ENCODE assay signal across 20 cellular contexts in genomic region chr16:15776572-15776971, GRCh38.
A peak's percentile ranks its signal among the peaks of the same experiment; 100 is the strongest.
DNase-seq lines count a peak whose midpoint lies in the region; ATAC-seq and TF ChIP-seq lines count a peak whose summit lies in the region.
"Had no signal": no experiment of that assay in that cellular context is flagged by ENCODE, and none has a peak within 500 bp of the region (broad histone marks: within the 10 kb centered on the region; RNA-seq: fewer than 3 reads in every experiment).

No MANE protein-coding gene starts in this region.

- no peak overlapping the region for H3K9ac ChIP-seq in muscle layer of colon (ENCODE audit: low read length)

- intact Hi-C loops in esophagus muscularis mucosa (cut with DNase I), result no loop called here
- intact Hi-C loops in spleen (cut with DNase I; ENCODE audit: low total_unique reads), result no loop called here
- intact Hi-C loops in transverse colon (cut with DNase I; ENCODE audit: low total_unique reads), result loop anchor here (10.0 kb wide), 1 partner anchor 348 kb away; no protein-coding TSS in a partner anchor

- in situ Hi-C loops in transverse colon (cut with MboI; ENCODE audit: low pct_ligation_motif_present in 1 of 4, low pct_unique_long_range_greater_than_20kb in 1 of 4, low sequenced_read_pairs in 3 of 4), result no loop called here

- TF ChIP-seq EP300 in esophagus muscularis mucosa (IDR thresholded peaks at IDR 0.05) (no peak), transverse colon (IDR thresholded peaks at IDR 0.05; ENCODE audit: low read depth) (no peak)

- H3K4me3 ChIP-seq in esophagus muscularis mucosa, result no peak overlapping the region
- H3K4me3 ChIP-seq in muscle layer of colon (ENCODE audit: low read depth in 1 of 2, low read length in 2 of 2), result no peak overlapping the region
- H3K4me3 ChIP-seq in spleen, result no peak overlapping the region
- H3K4me3 ChIP-seq in transverse colon, result no peak overlapping the region
- H3K4me3 ChIP-seq: GM12878, GM23338 had no signal

- TF ChIP-seq CTCF in esophagus muscularis mucosa (IDR thresholded peaks at IDR 0.05), result no peak
- no peak for TF ChIP-seq CTCF in spleen (IDR thresholded peaks at IDR 0.05 in 8 of 11, conservative IDR thresholded peaks at IDR 0.05 in 3 of 11)
- TF ChIP-seq CTCF in transverse colon (IDR thresholded peaks at IDR 0.05), result no peak

- peak overlapping the region; percentile 71 to 77 (median 76) for H3K27ac ChIP-seq in esophagus muscularis mucosa (replicated peaks in 1 of 4)
- peak overlapping the region; percentile 10 for H3K27ac ChIP-seq in muscle layer of colon (ENCODE audit: low read depth, low read length)
- H3K27ac ChIP-seq in spleen, result no peak overlapping the region
- H3K27ac ChIP-seq in transverse colon, result peak overlapping the region in 3 of 4 donors; percentile 34 to 77 (median 46)
- H3K27ac ChIP-seq in substantia nigra (ENCODE audit: low read depth, low read length, poor library complexity, severe bottlenecking), result no peak overlapping the region
- H3K27ac ChIP-seq: HL-60 had no signal

- no peak for TF ChIP-seq POLR2A in esophagus muscularis mucosa (IDR thresholded peaks at IDR 0.05; ENCODE audit: low read depth)
- TF ChIP-seq POLR2A in spleen (IDR thresholded peaks at IDR 0.05), result no peak
- TF ChIP-seq POLR2A in transverse colon (IDR thresholded peaks at IDR 0.05), result no peak

- no peaks in the 10 kb centered on the region for H3K9me3 ChIP-seq in esophagus muscularis mucosa
- H3K9me3 ChIP-seq in muscle layer of colon (ENCODE audit: low read length), result no peaks in the 10 kb centered on the region
- no peaks in the 10 kb centered on the region for H3K9me3 ChIP-seq in spleen
- no peaks in the 10 kb centered on the region for H3K9me3 ChIP-seq in transverse colon
- H3K9me3 ChIP-seq: BE2C had no signal

- no peak for DNase-seq in esophagus muscularis mucosa (ENCODE audit: extremely low spot score)
- DNase-seq in spleen, result peak; percentile 32
- no peak for DNase-seq in transverse colon
- DNase-seq in substantia nigra (lab: John Stamatoyannopoulos, UW), result no peak
- no peak for DNase-seq in activated CD4-positive, alpha-beta T cell treated with anti-CD3 and anti-CD28 coated beads, Interleukin-2, amount 50 U/mL, for 1 hour
- no peak for DNase-seq in SIG-M5 (lab: John Stamatoyannopoulos, UW)
- DNase-seq: ACHN; BE2C; C1 segment of cervical spinal cord; CD4-positive, CD25-positive, alpha-beta regulatory T cell; CD8-positive, alpha-beta memory T cell; COR-L47; DMS 273 treated with DMSO at 0.1 percent for 48 hours; DMS53; DND-41 had no signal

- peaks cover 0 to 100% (median 99%) of the 10 kb centered on the region in 4 donors for H3K4me1 ChIP-seq in esophagus muscularis mucosa
- peaks cover 68% of the 10 kb centered on the region for H3K4me1 ChIP-seq in muscle layer of colon (ENCODE audit: insufficient read depth, low read length)
- H3K4me1 ChIP-seq in spleen, result peaks cover 0 to 5% (median 0%) of the 10 kb centered on the region in 6 donors
- H3K4me1 ChIP-seq in transverse colon, result no peaks in the 10 kb centered on the region
- H3K4me1 ChIP-seq: BE2C had no signal

- no peaks in the 10 kb centered on the region for H3K27me3 ChIP-seq in esophagus muscularis mucosa
- H3K27me3 ChIP-seq in muscle layer of colon (ENCODE audit: control insufficient read depth in 1 of 2, insufficient read depth in 2 of 2, low read length in 2 of 2), result no peaks in the 10 kb centered on the region
- H3K27me3 ChIP-seq in spleen (replicated peaks in 1 of 7), result no peaks in the 10 kb centered on the region
- no peaks in the 10 kb centered on the region for H3K27me3 ChIP-seq in transverse colon

- 60% methylated on average over 10 of the region's 10 CpGs for WGBS in esophagus muscularis mucosa
- 80 to 95% (median 87%) methylated on average over 10 of the region's 10 CpGs for WGBS in spleen, 5 donors
- 78% methylated on average over 10 of the region's 10 CpGs; no CpG with 5 or more reads in 1 of the 2 donors for WGBS in transverse colon (ENCODE audit: low coverage in 1 of 2), 2 donors

- H3K36me3 ChIP-seq in esophagus muscularis mucosa, result peaks cover 0 to 95% (median 76%) of the 10 kb centered on the region in 4 donors
- peaks cover 93% of the 10 kb centered on the region for H3K36me3 ChIP-seq in muscle layer of colon (ENCODE audit: insufficient read depth, low read length)
- peaks cover 0 to 2% (median 0%) of the 10 kb centered on the region in 6 donors for H3K36me3 ChIP-seq in spleen
- H3K36me3 ChIP-seq in transverse colon, result no peaks in the 10 kb centered on the region
- H3K36me3 ChIP-seq: BE2C had no signal

- no peak for ATAC-seq in GM18520 (IDR thresholded peaks at IDR 0.05; ENCODE audit: unreplicated experiment)
- ATAC-seq: GM12878, GM23338 had no signal

Comparison
In these comparisons a context has a peak if more than half of its experiments do, and no peak if none do; other contexts are left out.
1. H3K27ac ChIP-seq: peak in esophagus muscularis mucosa (4 of 4), muscle layer of colon (single experiment) and transverse colon (3 of 4); none in spleen (0 of 8) and substantia nigra (single experiment).